Comparison of ENCODE assay signal across 19 cellular contexts in the genomic region with DNA sequence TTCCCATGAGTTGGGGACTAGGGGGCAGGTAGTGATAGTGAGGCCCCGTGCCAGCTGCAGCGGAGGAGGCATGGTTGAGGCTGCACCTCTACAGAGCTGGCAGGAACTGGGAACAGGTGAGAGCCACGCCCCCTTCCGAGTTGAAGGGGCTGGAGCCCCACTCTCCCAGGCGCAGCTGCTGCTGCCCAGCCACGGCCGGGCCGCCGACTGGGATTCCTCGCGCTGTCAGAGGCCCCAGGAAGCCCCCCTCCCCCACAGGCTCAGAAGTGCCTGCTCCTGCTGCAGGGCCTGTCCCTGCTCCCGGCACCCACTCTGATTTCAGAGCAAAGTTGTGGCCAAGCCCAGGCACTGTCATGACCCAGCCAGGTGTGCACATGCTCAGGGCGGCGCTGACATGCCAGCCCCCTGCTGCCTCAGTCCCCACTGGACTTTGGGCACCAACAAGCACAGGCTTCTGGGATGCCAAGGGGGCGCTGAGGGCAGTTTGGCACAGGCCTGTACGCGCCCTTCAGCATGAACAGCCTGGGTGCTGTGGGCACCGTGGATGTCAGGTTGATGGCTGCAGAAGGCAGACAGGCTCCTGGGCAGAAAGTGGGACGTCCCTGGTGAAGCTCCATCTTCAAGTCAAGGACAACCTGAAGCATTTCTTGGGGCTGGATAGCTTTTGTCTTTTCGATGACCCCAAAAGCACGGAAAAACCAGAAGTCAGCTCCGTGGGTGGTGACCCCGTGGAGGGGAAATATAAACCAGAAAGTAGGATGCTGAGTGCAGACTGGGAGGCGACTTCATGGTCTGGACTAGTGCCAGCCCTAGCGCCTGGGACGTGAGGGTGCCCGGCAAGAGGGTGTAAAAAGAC.
DNase-seq lines count a peak whose midpoint lies in the region; ATAC-seq, FAIRE-seq and TF ChIP-seq lines count a peak whose summit lies in the region.
"Had no signal": no experiment of that assay in that cellular context is flagged by ENCODE, and none has a peak within 500 bp of the region (broad histone marks: within the 10 kb centered on the region; RNA-seq: fewer than 3 reads in every experiment).

No MANE protein-coding gene starts in this region.

- no peak for TF ChIP-seq POLR2A in K562 (conservative IDR thresholded peaks at IDR 0.05)

- H3K9me3 ChIP-seq in K562 (replicated peaks; ENCODE audit: control insufficient read depth, insufficient read depth, low read depth, low read length): no peaks in the 10 kb centered on the region
- H3K9me3 ChIP-seq in neural progenitor cell (ENCODE audit: low read depth): no peaks in the 10 kb centered on the region
- H3K9me3 ChIP-seq: gastroesophageal sphincter had no signal

- peak; percentile 6 for DNase-seq in NCI-H345 treated with DMSO at 0.1 percent for 48 hours (lab: John Stamatoyannopoulos, UW; ENCODE audit: unreplicated experiment)
- DNase-seq in NCI-H345 (lab: John Stamatoyannopoulos, UW): no peak
- peak; percentile 27 for DNase-seq in KBM-7
- no peak for DNase-seq in K562 (ENCODE audit: extremely low read depth in 1 of 4, low spot score in 3 of 4)
- peak; percentile 76 for DNase-seq in neural progenitor cell (ENCODE audit: low spot score)
- DNase-seq in ecto neural progenitor cell (ENCODE audit: low spot score): no peak
- DNase-seq in NCI-H226: no peak
- DNase-seq: activated CD4-positive, alpha-beta T cell treated with anti-CD3 and anti-CD28 coated beads for 48 hours; activated CD8-positive, alpha-beta memory T cell treated with anti-CD3 and anti-CD28 coated beads, Interleukin-2, amount 50 U/mL, for 4 hours; activated effector memory CD4-positive, alpha-beta T cell treated with Interleukin-2 at 50 U/mL for 16 hours; amniotic stem cell; CD4-positive, CD25-positive, alpha-beta regulatory T cell; GM23248; left ventricle myocardium superior; NCI-H1436 had no signal

- no peaks in the 10 kb centered on the region for H3K9me1 ChIP-seq in K562 (ENCODE audit: control insufficient read depth, insufficient read depth, low read length)

- no peak overlapping the region for H3K4me2 ChIP-seq in K562 (ENCODE audit: insufficient read depth, low read length)
- peak overlapping the region; percentile 67 for H3K4me2 ChIP-seq in neural progenitor cell

- in situ Hi-C loops in KBM-7 (cut with MboI; ENCODE audit: low pct_unique_long_range_greater_than_20kb, low sequenced_read_pairs) (no loop called here), K562 (cut with MboI) (no loop called here)

- H2AFZ ChIP-seq in K562 (ENCODE audit: low read depth, low read length) (no peak overlapping the region), neural progenitor cell (replicated peaks) (no peak overlapping the region)
- H2AFZ ChIP-seq: GM23248 had no signal

- no peak overlapping the region for H3K4me3 Mint-ChIP-seq in neural progenitor cell
- H3K4me3 Mint-ChIP-seq: CD4-positive, CD25-positive, alpha-beta regulatory T cell; dendritic cell treated with granulocyte-macrophage colony-stimulating factor and Interleukin-4, amounts not matched to agents 40 ng/mL and 50 ng/mL, for 4 days had no signal

- no peak for TF ChIP-seq RAD21 in K562 (CRISPR knock-in tag; conservative IDR thresholded peaks at IDR 0.05 in 1 of 2, IDR thresholded peaks at IDR 0.05 in 1 of 2)

- no peak for FAIRE-seq in K562 (lab: Jason Lieb, UNC)

- H3K27ac ChIP-seq in K562 (ENCODE audit: extremely low read depth, low read depth, low read length) (no peak overlapping the region), neural progenitor cell (no peak overlapping the region)
- H3K27ac ChIP-seq: gastroesophageal sphincter, GM23248, RWPE1 had no signal

- peak overlapping the region; percentile 55 for H3K27ac Mint-ChIP-seq in neural progenitor cell
- H3K27ac Mint-ChIP-seq: CD4-positive, CD25-positive, alpha-beta regulatory T cell; dendritic cell treated with granulocyte-macrophage colony-stimulating factor and Interleukin-4, amounts not matched to agents 40 ng/mL and 50 ng/mL, for 4 days had no signal

- TF ChIP-seq CTCF in K562 (IDR thresholded peaks at IDR 0.05 in 2 of 3, conservative IDR thresholded peaks at IDR 0.05 in 1 of 3; ENCODE audit: insufficient read depth in 2 of 3, low read depth in 1 of 3, low read length in 3 of 3): no peak
- TF ChIP-seq CTCF in neural progenitor cell (IDR thresholded peaks at IDR 0.05): no peak

- H3K36me3 Mint-ChIP-seq in neural progenitor cell: peaks cover 6% of the 10 kb centered on the region

- H3K4me3 ChIP-seq in K562: no peak overlapping the region
- H3K4me3 ChIP-seq in neural progenitor cell: no peak overlapping the region
- H3K4me3 ChIP-seq: gastroesophageal sphincter, GM23248 had no signal

- no TSS peak for BruUV-seq in K562 (replicated peaks; lab: Mats Ljungman, UMichigan)

- intact Hi-C loops in K562 (cut with micrococcal nuclease): no loop called here

- ATAC-seq in K562 (no peak; the same call in 2 of the 3 replicates), GM18907 (IDR thresholded peaks at IDR 0.05; ENCODE audit: unreplicated experiment) (no peak)
- ATAC-seq: gastroesophageal sphincter, left ventricle myocardium superior had no signal

- POLR2A ChIA-PET in K562 (lab: Yijun Ruan, JAX): interaction anchor here (0.7 kb wide), 1 partner anchor 12 kb away, joined by 3 read pairs; no protein-coding TSS in a partner anchor

- H3K36me3 ChIP-seq in K562 (ENCODE audit: control insufficient read depth, insufficient read depth, low read length) (no peaks in the 10 kb centered on the region), neural progenitor cell (no peaks in the 10 kb centered on the region)

- peaks cover 15% of the 10 kb centered on the region for H3K4me1 Mint-ChIP-seq in neural progenitor cell

- H3K4me1 ChIP-seq in K562 (replicated peaks in 1 of 2; ENCODE audit: control insufficient read depth in 2 of 2, insufficient read depth in 2 of 2, low read length in 2 of 2) (peaks cover 0 to 6% of the 10 kb centered on the region in 2 experiments; a peak in 1 of 5 replicates), neural progenitor cell (peaks cover 55% of the 10 kb centered on the region)
- H3K4me1 ChIP-seq: gastroesophageal sphincter had no signal

- H3K79me2 ChIP-seq in K562 (ENCODE audit: control insufficient read depth, insufficient read depth, low read length) (no peaks in the 10 kb centered on the region), neural progenitor cell (ENCODE audit: low read depth) (no peaks in the 10 kb centered on the region)

- H3F3A ChIP-seq in neural progenitor cell (ENCODE audit: low read depth): peaks cover 39% of the 10 kb centered on the region

- H3K9ac ChIP-seq in K562 (ENCODE audit: insufficient read depth in 1 of 2, low read depth in 2 of 2, low read length in 2 of 2): no peak overlapping the region
- no peak overlapping the region for H3K9ac ChIP-seq in neural progenitor cell
- H3K9ac ChIP-seq: GM23248 had no signal

- H3K27me3 Mint-ChIP-seq in neural progenitor cell (ENCODE audit: insufficient read depth, low read depth): no peaks in the 10 kb centered on the region
- H3K27me3 Mint-ChIP-seq: CD4-positive, CD25-positive, alpha-beta regulatory T cell; dendritic cell treated with granulocyte-macrophage colony-stimulating factor and Interleukin-4, amounts not matched to agents 40 ng/mL and 50 ng/mL, for 4 days had no signal

- CTCF ChIA-PET in K562 (lab: Yijun Ruan, JAX; ENCODE audit: low intra/inter-chr PET ratio): no interaction called here

- 0 out of 2 replicates have a peak, but pooled peaks cover 6% of the 10 kb centered on the region for H4K20me1 ChIP-seq in K562 (replicated peaks; ENCODE audit: control insufficient read depth, insufficient read depth, low read length)
- no peaks in the 10 kb centered on the region for H4K20me1 ChIP-seq in neural progenitor cell (ENCODE audit: low read depth)

- no peak for TF ChIP-seq EP300 in K562 (IDR thresholded peaks at IDR 0.05; ENCODE audit: low read length)

- 50% methylated on average over 21 of the region's 27 CpGs for WGBS in K562 (ENCODE audit: insufficient coverage, low coverage, missing lambda C conversion rate)

- H3K27me3 ChIP-seq in K562 (ENCODE audit: control insufficient read depth in 2 of 2, insufficient read depth in 2 of 2, low read length in 2 of 2): no peaks in the 10 kb centered on the region
- no peaks in the 10 kb centered on the region for H3K27me3 ChIP-seq in neural progenitor cell
- H3K27me3 ChIP-seq: gastroesophageal sphincter had no signal

- H3K9me3 Mint-ChIP-seq in neural progenitor cell: peaks cover 4% of the 10 kb centered on the region
- H3K9me3 Mint-ChIP-seq: CD4-positive, CD25-positive, alpha-beta regulatory T cell; dendritic cell treated with granulocyte-macrophage colony-stimulating factor and Interleukin-4, amounts not matched to agents 40 ng/mL and 50 ng/mL, for 4 days had no signal

TF ChIP-seq in K562, 482 proteins besides CTCF, POLR2A, EP300 and RAD21:
- peak; percentile 80 for TF ChIP-seq RBM22 (IDR thresholded peaks at IDR 0.05; ENCODE audit: low read depth, low read length, poor library complexity, severe bottlenecking)
- TF ChIP-seq ZNF764 (CRISPR knock-in tag; IDR thresholded peaks at IDR 0.05; ENCODE audit: low read depth): no peak

Comparison
In these comparisons a context has a peak if more than half of its experiments do, and no peak if none do; other contexts are left out.
1. DNase-seq: peak in NCI-H345 treated with DMSO at 0.1 percent for 48 hours (single experiment), KBM-7 (single experiment) and neural progenitor cell (single experiment); none in NCI-H345 (single experiment), K562 (0 of 4), ecto neural progenitor cell (single experiment) and NCI-H226 (single experiment).